In the genomic region with DNA sequence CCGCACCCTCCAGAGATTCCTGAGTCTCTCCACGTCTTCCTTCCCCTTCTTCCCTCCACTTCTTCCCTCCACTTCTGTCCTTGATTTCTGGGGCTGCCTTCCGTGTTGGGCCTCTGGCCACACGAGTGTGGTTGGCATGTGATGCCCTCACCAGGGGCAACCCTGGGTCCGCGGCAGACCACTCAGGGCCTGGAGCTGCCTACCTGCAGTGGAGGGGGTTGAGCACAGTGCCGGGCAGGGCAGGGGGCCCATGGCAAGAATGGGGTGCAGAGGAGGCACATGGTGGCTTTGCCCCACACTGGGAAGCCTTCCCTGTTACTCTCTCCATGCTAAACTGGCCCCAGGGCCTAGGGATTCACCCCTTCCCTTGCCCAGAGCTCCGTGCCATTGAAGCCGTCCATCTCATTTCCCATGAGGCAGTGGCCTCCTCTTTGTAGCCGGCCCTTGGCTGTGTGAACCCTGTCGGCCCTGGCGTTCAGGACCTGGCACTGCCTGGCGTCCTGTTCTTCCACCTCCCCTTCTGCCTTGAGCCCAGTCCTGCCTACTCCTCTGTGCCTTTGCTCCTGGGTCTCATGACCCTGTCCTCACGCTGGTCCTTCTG, we compare ENCODE assay signal across 1 cellular context.
TF ChIP-seq lines count a peak whose summit lies in the region.

No MANE protein-coding gene starts in this region.

TF ChIP-seq in IMR-90, 13 proteins besides CTCF, POLR2A, EP300 and RAD21:
- no peak for TF ChIP-seq CHD1 (IDR thresholded peaks at IDR 0.05; ENCODE audit: low read depth, low read length)
- TF ChIP-seq, protein P1, sequence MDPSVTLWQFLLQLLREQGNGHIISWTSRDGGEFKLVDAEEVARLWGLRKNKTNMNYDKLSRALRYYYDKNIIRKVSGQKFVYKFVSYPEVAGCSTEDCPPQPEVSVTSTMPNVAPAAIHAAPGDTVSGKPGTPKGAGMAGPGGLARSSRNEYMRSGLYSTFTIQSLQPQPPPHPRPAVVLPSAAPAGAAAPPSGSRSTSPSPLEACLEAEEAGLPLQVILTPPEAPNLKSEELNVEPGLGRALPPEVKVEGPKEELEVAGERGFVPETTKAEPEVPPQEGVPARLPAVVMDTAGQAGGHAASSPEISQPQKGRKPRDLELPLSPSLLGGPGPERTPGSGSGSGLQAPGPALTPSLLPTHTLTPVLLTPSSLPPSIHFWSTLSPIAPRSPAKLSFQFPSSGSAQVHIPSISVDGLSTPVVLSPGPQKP (IDR thresholded peaks at IDR 0.05; ENCODE audit: borderline replicate concordance, low read depth, low read length), result no peak
- no peak for TF ChIP-seq MAFK (IDR thresholded peaks at IDR 0.05; ENCODE audit: low read depth, low read length)
- no peak for TF ChIP-seq RFX5 (IDR thresholded peaks at IDR 0.05; ENCODE audit: low read depth, low read length)
- TF ChIP-seq SMC3 (IDR thresholded peaks at IDR 0.05; ENCODE audit: low read depth, low read length), result no peak
- TF ChIP-seq RCOR1 (IDR thresholded peaks at IDR 0.05; ENCODE audit: insufficient replicate concordance, low read length), result no peak
- TF ChIP-seq NFE2L2 (IDR thresholded peaks at IDR 0.05; ENCODE audit: low read depth, low read length), result no peak
TF ChIP-seq in IMR-90: peak in this region for 0.
